Comparison of ENCODE assay signal across 8 cellular contexts in genomic region chr10:45580371-45580770, GRCh38.
DNase-seq lines count a peak whose midpoint lies in the region; ATAC-seq and FAIRE-seq lines count a peak whose summit lies in the region.

No MANE protein-coding gene starts in this region.

- peaks cover 29 to 35% of the 10 kb centered on the region in 2 donors for H3K4me1 Mint-ChIP-seq in immature natural killer cell

- H4K20me1 ChIP-seq in Karpas-422 (ENCODE audit: insufficient read depth, low read depth, low read length): no peaks in the 10 kb centered on the region

- no peak for FAIRE-seq in RCC 7860 (lab: Jason Lieb, UNC)

- H3K9ac ChIP-seq in Karpas-422 (ENCODE audit: low read length): peak overlapping the region; percentile 71

- H3K4me1 ChIP-seq in Karpas-422 (ENCODE audit: low read length): peaks cover 43% of the 10 kb centered on the region

- no peaks in the 10 kb centered on the region for H3K9me3 Mint-ChIP-seq in immature natural killer cell

- peaks cover 8% of the 10 kb centered on the region; the same call in 1 of the 2 replicates for H3K9me3 ChIP-seq in Karpas-422 (ENCODE audit: low read length)

- peak; percentile 45 for ATAC-seq in GM21423 (IDR thresholded peaks at IDR 0.05; ENCODE audit: unreplicated experiment)

- H3K4me3 ChIP-seq in GM08714 (ENCODE audit: low read length) (peak overlapping the region; percentile 64), Karpas-422 (ENCODE audit: low read length) (peak overlapping the region; percentile 80)

- no peak overlapping the region for H2AFZ ChIP-seq in Karpas-422 (ENCODE audit: low read length)

- peaks cover 12% of the 10 kb centered on the region for H3K36me3 ChIP-seq in Karpas-422 (ENCODE audit: insufficient read depth, low read length)

- peak overlapping the region; percentile 92 to 94 (median 94) for H3K4me3 Mint-ChIP-seq in immature natural killer cell

- H3K79me2 ChIP-seq in Karpas-422 (ENCODE audit: low read length): peaks cover 32% of the 10 kb centered on the region

- no peaks in the 10 kb centered on the region for H3K9me2 ChIP-seq in Karpas-422 (replicated peaks; ENCODE audit: insufficient read depth, low read length)

- no peaks in the 10 kb centered on the region for H3K27me3 ChIP-seq in Karpas-422 (ENCODE audit: low read length)

- H3K36me3 Mint-ChIP-seq in immature natural killer cell: no peaks in the 10 kb centered on the region

- no peak for DNase-seq in Karpas-422
- peak in 2 of 3 donors; percentile 47 to 48 for DNase-seq in immature natural killer cell
- DNase-seq in T1000 (lab: John Stamatoyannopoulos, UW): no peak
- no peak for DNase-seq in amygdala (lab: John Stamatoyannopoulos, UW)
- no peak for DNase-seq in RCC 7860 (ENCODE audit: low spot score)
- no peak for DNase-seq in stimulated activated CD4-positive, alpha-beta T cell treated with anti-CD3 and anti-CD28 coated beads, Interleukin-1b, Interleukin-23, amount 100 ng/mL, for 48 hours

- H3K4me2 ChIP-seq in Karpas-422 (ENCODE audit: low read depth, low read length, poor library complexity, severe bottlenecking): peak overlapping the region; percentile 85

- H3K27me3 Mint-ChIP-seq in immature natural killer cell (ENCODE audit: low read depth in 3 of 3): no peaks in the 10 kb centered on the region

- peak overlapping the region; percentile 72 for H3K27ac ChIP-seq in Karpas-422 (ENCODE audit: low read length)

- H3K27ac Mint-ChIP-seq in immature natural killer cell: peak overlapping the region; percentile 93 to 99 (median 96)

Comparison
In these comparisons a context has a peak if more than half of its experiments do, and no peak if none do; other contexts are left out.
1. DNase-seq: peak in immature natural killer cell (2 of 3); none in Karpas-422 (single experiment), T1000 (single experiment), amygdala (0 of 56), RCC 7860 (single experiment) and stimulated activated CD4-positive, alpha-beta T cell treated with anti-CD3 and anti-CD28 coated beads, Interleukin-1b, Interleukin-23, amount 100 ng/mL, for 48 hours (single experiment).